18 cellular contexts compared by ENCODE assay signal in the genomic region with DNA sequence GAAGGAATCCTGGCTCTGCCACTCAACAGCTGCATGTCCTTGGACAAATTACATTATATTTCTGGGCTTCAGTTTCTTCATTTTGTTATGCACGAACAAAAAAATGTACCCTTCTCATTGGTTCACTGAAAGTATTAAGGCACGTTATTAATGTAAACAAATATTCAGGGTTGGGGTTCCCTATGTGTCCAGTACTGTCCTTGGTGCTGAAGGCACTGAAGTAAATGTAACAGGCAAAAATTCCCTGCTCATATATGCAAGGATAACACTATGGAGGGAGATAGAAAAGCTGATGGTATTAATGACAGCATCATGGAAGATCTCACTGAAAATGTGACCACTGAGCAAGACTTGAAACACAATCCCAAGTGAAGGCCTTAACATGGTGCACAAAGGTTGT.
"Had no signal": no experiment of that assay in that cellular context is flagged by ENCODE, and none has a peak within 500 bp of the region (broad histone marks: within the 10 kb centered on the region; RNA-seq: fewer than 3 reads in every experiment).

No MANE protein-coding gene starts in this region.

- H3K36me3 ChIP-seq: brain microvascular endothelial cell, left ventricle myocardium inferior, prostate gland had no signal

- H3K9me3 ChIP-seq: prostate gland had no signal

- H3K27me3 ChIP-seq: brain microvascular endothelial cell, dorsolateral prefrontal cortex had no signal

- H3K27ac Mint-ChIP-seq: activated B cell treated with CpG ODN at 0.5 μM for 24 hours; activated CD4-positive, alpha-beta memory T cell treated with anti-CD3 and anti-CD28 coated beads, Interleukin-2, amount 10 ng/mL, durations not matched to agents 7 days and 5 days; activated naive CD4-positive, alpha-beta T cell treated with anti-CD3 and anti-CD28 coated beads for 36 hours; stimulated activated naive CD8-positive, alpha-beta T cell treated with anti-CD3 and anti-CD28 coated beads, Interleukin-15, amount 100 ng/mL, for 72 hours had no signal

- H3K4me1 Mint-ChIP-seq: activated B cell treated with CpG ODN at 0.5 μM for 24 hours; activated CD4-positive, alpha-beta memory T cell treated with anti-CD3 and anti-CD28 coated beads, Interleukin-2, amount 10 ng/mL, durations not matched to agents 7 days and 5 days; stimulated activated naive CD8-positive, alpha-beta T cell treated with anti-CD3 and anti-CD28 coated beads, Interleukin-15, amount 100 ng/mL, for 72 hours had no signal

- H3K4me1 ChIP-seq: left ventricle myocardium inferior, prostate gland had no signal

- H3K9me3 Mint-ChIP-seq: activated CD4-positive, alpha-beta memory T cell treated with anti-CD3 and anti-CD28 coated beads, Interleukin-2, amount 10 ng/mL, durations not matched to agents 7 days and 5 days; stimulated activated naive CD8-positive, alpha-beta T cell treated with anti-CD3 and anti-CD28 coated beads, Interleukin-15, amount 100 ng/mL, for 72 hours had no signal

- H3K4me3 ChIP-seq: dorsolateral prefrontal cortex, left ventricle myocardium inferior, prostate gland, skin epidermis had no signal

- DNase-seq: activated B cell treated with CpG ODN at 0.5 μM for 24 hours; activated CD4-positive, alpha-beta memory T cell treated with anti-CD3 and anti-CD28 coated beads, Interleukin-2, amount 10 ng/mL, durations not matched to agents 7 days and 5 days; activated CD4-positive, alpha-beta T cell treated with anti-CD3 and anti-CD28 coated beads for 4 hours; activated naive CD4-positive, alpha-beta T cell treated with anti-CD3 and anti-CD28 coated beads for 36 hours; activated T-cell treated with anti-CD3 and anti-CD28 coated beads, Interleukin-2, amount 50 U/mL, for 1 hour; brain microvascular endothelial cell; central memory CD4-positive, alpha-beta T cell; dorsolateral prefrontal cortex; foreskin keratinocyte; glutamatergic neuron; hippocampal formation; left ventricle myocardium inferior; right cardiac atrium; stimulated activated CD4-positive, alpha-beta T cell treated with anti-CD3 and anti-CD28 coated beads, Interleukin-15, amount 100 ng/mL, for 24 hours; stimulated activated CD4-positive, alpha-beta T cell treated with anti-CD3 and anti-CD28 coated beads, Interleukin-4, amount 100 ng/mL, for 1 hour; stimulated activated naive CD8-positive, alpha-beta T cell treated with anti-CD3 and anti-CD28 coated beads, Interleukin-15, amount 100 ng/mL, for 72 hours had no signal

- ATAC-seq: foreskin keratinocyte; right cardiac atrium; stimulated activated naive CD8-positive, alpha-beta T cell treated with anti-CD3 and anti-CD28 coated beads, Interleukin-15, amount 100 ng/mL, for 72 hours had no signal

- H3K27me3 Mint-ChIP-seq: activated B cell treated with CpG ODN at 0.5 μM for 24 hours; stimulated activated naive CD8-positive, alpha-beta T cell treated with anti-CD3 and anti-CD28 coated beads, Interleukin-15, amount 100 ng/mL, for 72 hours had no signal

- H3K4me3 Mint-ChIP-seq: activated B cell treated with CpG ODN at 0.5 μM for 24 hours; activated CD4-positive, alpha-beta memory T cell treated with anti-CD3 and anti-CD28 coated beads, Interleukin-2, amount 10 ng/mL, durations not matched to agents 7 days and 5 days; activated naive CD4-positive, alpha-beta T cell treated with anti-CD3 and anti-CD28 coated beads for 36 hours; stimulated activated naive CD8-positive, alpha-beta T cell treated with anti-CD3 and anti-CD28 coated beads, Interleukin-15, amount 100 ng/mL, for 72 hours had no signal

- H3K27ac ChIP-seq: brain microvascular endothelial cell, dorsolateral prefrontal cortex, foreskin keratinocyte, left ventricle myocardium inferior, prostate gland, skin epidermis had no signal
